In genomic region chr11:110295487-110296225, GRCh38 we compare ENCODE assay signal across 8 cellular contexts. TPM values are rescaled to one million over a fixed set of nuclear protein-coding genes. Genes with fewer than 3 reads are reported as not detected.
DNase-seq lines count a peak whose midpoint lies in the region; ATAC-seq and TF ChIP-seq lines count a peak whose summit lies in the region.

No MANE protein-coding gene starts in this region.

- H3K4me1 Mint-ChIP-seq in stimulated activated naive B cell treated with anti-CD40 and anti-IgM and Interleukin-4, amounts not matched to agents 10 μg/mL and 1 μg/mL and 100 μg/mL, for 72 hours, result peaks cover 10 to 12% of the 10 kb centered on the region in 2 donors

- H3K27ac Mint-ChIP-seq in stimulated activated naive B cell treated with anti-CD40 and anti-IgM and Interleukin-4, amounts not matched to agents 10 μg/mL and 1 μg/mL and 100 μg/mL, for 72 hours, result peak overlapping the region; percentile 87

- no peak for TF ChIP-seq CTCF in epithelial cell of proximal tubule (conservative IDR thresholded peaks at IDR 0.05; ENCODE audit: low read depth, low read length)

- H3K9me3 Mint-ChIP-seq in stimulated activated naive B cell treated with anti-CD40 and anti-IgM and Interleukin-4, amounts not matched to agents 10 μg/mL and 1 μg/mL and 100 μg/mL, for 72 hours, result peaks cover 0 to 3% of the 10 kb centered on the region in 2 donors

- H3K36me3 Mint-ChIP-seq in stimulated activated naive B cell treated with anti-CD40 and anti-IgM and Interleukin-4, amounts not matched to agents 10 μg/mL and 1 μg/mL and 100 μg/mL, for 72 hours, result peaks cover 11 to 16% of the 10 kb centered on the region in 2 donors

- peak; percentile 81 for ATAC-seq in HG02981 (IDR thresholded peaks at IDR 0.05; ENCODE audit: unreplicated experiment)
- peak; percentile 79 for ATAC-seq in stimulated activated naive B cell treated with anti-CD40 and anti-IgM and Interleukin-4, amounts not matched to agents 10 μg/mL and 1 μg/mL and 100 μg/mL, for 72 hours (replicated peaks)

- peaks cover 0 to 5% of the 10 kb centered on the region in 2 donors for H3K27me3 Mint-ChIP-seq in stimulated activated naive B cell treated with anti-CD40 and anti-IgM and Interleukin-4, amounts not matched to agents 10 μg/mL and 1 μg/mL and 100 μg/mL, for 72 hours

- H3K4me3 ChIP-seq in epithelial cell of proximal tubule (ENCODE audit: low read depth, low read length), result peak overlapping the region; percentile 83

- peak overlapping the region; percentile 86 to 92 for H3K4me3 Mint-ChIP-seq in stimulated activated naive B cell treated with anti-CD40 and anti-IgM and Interleukin-4, amounts not matched to agents 10 μg/mL and 1 μg/mL and 100 μg/mL, for 72 hours

- peak; percentile 33 for DNase-seq in activated T-cell treated with anti-CD3 and anti-CD28 coated beads for 1 hour (ENCODE audit: low read depth)
- DNase-seq in activated T-cell treated with anti-CD3 and anti-CD28 coated beads for 4 hours, result no peak
- DNase-seq in NCI-H345 (lab: John Stamatoyannopoulos, UW), result peak; percentile 44
- DNase-seq in activated CD8-positive, alpha-beta memory T cell treated with anti-CD3 and anti-CD28 coated beads for 48 hours (ENCODE audit: low read depth in 2 of 3, low spot score in 2 of 3), result peak; percentile 16 to 30 (median 26)
- no peak for DNase-seq in epithelial cell of proximal tubule (ENCODE audit: low read depth)
- peak; percentile 27 for DNase-seq in mucosa of gallbladder (ENCODE audit: low spot score)
- peak; percentile 47 for DNase-seq in stimulated activated naive B cell treated with anti-CD40 and anti-IgM and Interleukin-4, amounts not matched to agents 10 μg/mL and 1 μg/mL and 100 μg/mL, for 72 hours

RNA-seq across cellular contexts. Expression of gene RDX, which starts 0.8 kb away (rescaled TPM):
- total RNA-seq in epithelial cell of proximal tubule, result 72.3 and 103 TPM in 2 replicates
- 83.6 TPM for total RNA-seq in mucosa of gallbladder

Comparison
In these comparisons a context has a peak if more than half of its experiments do, and no peak if none do; other contexts are left out.
1. DNase-seq: peak in activated T-cell treated with anti-CD3 and anti-CD28 coated beads for 1 hour (single experiment), NCI-H345 (single experiment), activated CD8-positive, alpha-beta memory T cell treated with anti-CD3 and anti-CD28 coated beads for 48 hours (3 of 3), mucosa of gallbladder (single experiment) and stimulated activated naive B cell treated with anti-CD40 and anti-IgM and Interleukin-4, amounts not matched to agents 10 μg/mL and 1 μg/mL and 100 μg/mL, for 72 hours (single experiment); none in activated T-cell treated with anti-CD3 and anti-CD28 coated beads for 4 hours (single experiment) and epithelial cell of proximal tubule (single experiment).